Comparison of ENCODE assay signal across 30 cellular contexts in the genomic region with DNA sequence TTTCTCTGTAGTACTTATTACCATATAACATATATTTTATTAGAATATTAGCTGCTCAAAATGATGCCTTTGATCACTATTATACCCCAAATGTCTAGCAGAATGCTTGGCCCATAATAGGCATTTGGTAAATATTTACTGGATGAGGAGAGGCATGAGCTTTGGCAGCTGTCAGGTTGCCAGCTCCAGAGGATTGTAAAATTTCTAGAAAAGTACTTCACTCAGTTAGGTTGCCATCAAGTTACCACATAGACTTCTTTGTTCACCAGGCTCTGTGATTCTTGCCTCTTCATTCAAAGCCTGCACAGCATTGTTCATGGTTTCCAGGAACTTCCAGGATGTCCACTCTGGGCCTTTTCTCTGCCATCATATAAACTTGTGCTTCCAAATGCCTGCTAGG.
"Had no signal": no experiment of that assay in that cellular context is flagged by ENCODE, and none has a peak within 500 bp of the region (broad histone marks: within the 10 kb centered on the region; RNA-seq: fewer than 3 reads in every experiment).

No MANE protein-coding gene starts in this region.

- ATAC-seq: activated CD8-positive, alpha-beta memory T cell treated with anti-CD3 and anti-CD28 coated beads, Interleukin-2, amount 10 ng/mL, durations not matched to agents 7 days and 5 days; activated naive CD8-positive, alpha-beta T cell treated with anti-CD3 and anti-CD28 coated beads, Interleukin-2, amount 50 U/mL, for 24 hours; PC-3 had no signal

- H3K4me1 ChIP-seq: SJCRH30 had no signal

- DNase-seq: activated CD4-positive, alpha-beta memory T cell treated with anti-CD3 and anti-CD28 coated beads, Interleukin-2, amount 10 ng/mL, durations not matched to agents 7 days and 5 days; activated CD4-positive, alpha-beta T cell treated with anti-CD3 and anti-CD28 coated beads for 1 hour; activated CD4-positive, alpha-beta T cell treated with anti-CD3 and anti-CD28 coated beads for 48 hours; activated CD4-positive, CD25-positive, alpha-beta regulatory T cell; activated CD8-positive, alpha-beta memory T cell treated with anti-CD3 and anti-CD28 coated beads for 24 hours; activated CD8-positive, alpha-beta memory T cell treated with anti-CD3 and anti-CD28 coated beads, Interleukin-2, amount 10 ng/mL, durations not matched to agents 7 days and 5 days; activated CD8-positive, alpha-beta memory T cell treated with anti-CD3 and anti-CD28 coated beads, Interleukin-2, amount 50 U/mL, for 48 hours; activated effector memory CD4-positive, alpha-beta T cell treated with Interleukin-2 at 50 U/mL for 16 hours; activated naive CD4-positive, alpha-beta T cell treated with anti-CD3 and anti-CD28 coated beads, Interleukin-2, amount 10 ng/mL, durations not matched to agents 7 days and 5 days; activated naive CD8-positive, alpha-beta T cell treated with anti-CD3 and anti-CD28 coated beads, Interleukin-2, amount 50 U/mL, for 24 hours; activated T-cell treated with anti-CD3 and anti-CD28 coated beads, Interleukin-2, amount 50 U/mL, for 48 hours; anterior cingulate cortex; caudate nucleus; NCI-H1092 treated with DMSO at 0.1 percent for 48 hours; NCI-H1417; NCI-H146; NCI-H187; NCI-H2081 treated with DMSO at 0.1 percent for 48 hours; NCI-H524; NCI-H69; NCI-H82; NK-92 treated with Interleukin-12 subunit alpha and Interleukin-12 subunit beta, amount 100 ng/mL, for 24 hours; PC-3; Peyer's patch; RPMI8226; SJCRH30; T1000; WERI-Rb-1 had no signal

- H3K27ac ChIP-seq: KMS-11, Peyer's patch, SJCRH30, SK-N-MC, WERI-Rb-1 had no signal

- H3K4me3 ChIP-seq: Peyer's patch, SJCRH30, SK-N-MC had no signal

- H3K27me3 ChIP-seq: Peyer's patch, SJCRH30 had no signal

- H3K9me3 ChIP-seq: Peyer's patch, SJCRH30 had no signal

- H3K36me3 ChIP-seq: Peyer's patch, SJCRH30, WERI-Rb-1 had no signal
